ENCODE assay signal across 31 cellular contexts in the genomic region with DNA sequence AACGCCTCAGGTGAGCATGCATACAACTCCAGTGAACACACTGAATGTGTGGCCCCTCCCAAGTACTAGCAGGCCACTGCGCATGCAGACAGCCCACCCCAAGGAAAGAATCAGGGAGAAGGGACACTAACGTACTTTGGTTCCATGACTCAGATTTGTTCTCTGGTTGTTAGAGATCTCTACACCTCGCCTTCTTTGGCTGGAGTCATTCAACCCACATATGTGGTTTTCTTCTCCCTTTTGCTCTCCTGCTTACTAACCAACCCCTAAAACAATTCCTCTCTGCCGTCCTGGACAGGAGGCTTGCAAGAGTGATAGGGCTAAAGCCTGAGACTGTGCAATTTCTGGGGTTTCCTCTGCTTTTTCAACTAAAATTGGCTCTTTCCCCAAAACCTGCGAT. TPM values are rescaled to one million over a fixed set of nuclear protein-coding genes. Genes with fewer than 3 reads are reported as not detected.
"Had no signal": no experiment of that assay in that cellular context is flagged by ENCODE, and none has a peak within 500 bp of the region (broad histone marks: within the 10 kb centered on the region; RNA-seq: fewer than 3 reads in every experiment).

No MANE protein-coding gene starts in this region.

- H3K27me3 Mint-ChIP-seq: activated CD4-positive, alpha-beta memory T cell treated with anti-CD3 and anti-CD28 coated beads for 36 hours; activated CD4-positive, alpha-beta T cell treated with anti-CD3 and anti-CD28 coated beads, Interleukin-2, amount 10 ng/mL, durations not matched to agents 7 days and 5 days had no signal

- H3K27ac Mint-ChIP-seq: activated CD4-positive, alpha-beta memory T cell treated with anti-CD3 and anti-CD28 coated beads for 36 hours; activated CD4-positive, alpha-beta T cell treated with anti-CD3 and anti-CD28 coated beads, Interleukin-2, amount 10 ng/mL, durations not matched to agents 7 days and 5 days had no signal

- H3K27me3 ChIP-seq: brain microvascular endothelial cell had no signal

- H3K4me3 Mint-ChIP-seq: activated CD4-positive, alpha-beta memory T cell treated with anti-CD3 and anti-CD28 coated beads for 36 hours; activated CD4-positive, alpha-beta T cell treated with anti-CD3 and anti-CD28 coated beads, Interleukin-2, amount 10 ng/mL, durations not matched to agents 7 days and 5 days had no signal

- H3K9me3 Mint-ChIP-seq: activated CD4-positive, alpha-beta memory T cell treated with anti-CD3 and anti-CD28 coated beads for 36 hours; activated CD4-positive, alpha-beta T cell treated with anti-CD3 and anti-CD28 coated beads, Interleukin-2, amount 10 ng/mL, durations not matched to agents 7 days and 5 days had no signal

- H3K4me3 ChIP-seq: PC-9 had no signal

- H3K27ac ChIP-seq: brain microvascular endothelial cell, PC-9, RWPE1 had no signal

- ATAC-seq: Right ventricle myocardium inferior, SK-N-SH treated with all-trans-retinoic acid at 6 μM for 48 hours had no signal

- H3K4me2 ChIP-seq: PC-9 had no signal

- H3K36me3 ChIP-seq: brain microvascular endothelial cell had no signal

- DNase-seq: activated CD4-positive, alpha-beta memory T cell treated with anti-CD3 and anti-CD28 coated beads for 36 hours; activated CD4-positive, alpha-beta T cell treated with anti-CD3 and anti-CD28 coated beads, Interleukin-2, amount 10 ng/mL, durations not matched to agents 7 days and 5 days; activated CD8-positive, alpha-beta memory T cell treated with anti-CD3 and anti-CD28 coated beads, Interleukin-2, amount 50 U/mL, for 4 hours; activated gamma-delta T cell treated with Interleukin-2 at 50 U/mL for 16 hours; activated naive CD4-positive, alpha-beta T cell treated with anti-CD3 and anti-CD28 coated beads, Interleukin-2, amount 50 U/mL, for 16 hours; activated T-cell treated with anti-CD3 and anti-CD28 coated beads for 4 hours; activated T-cell treated with anti-CD3 and anti-CD28 coated beads, Interleukin-2, amount 50 U/mL, for 48 hours; amniotic stem cell; aorta; brain microvascular endothelial cell; central memory CD4-positive, alpha-beta T cell; Karpas-422; KBM-7; NCI-H1105; NCI-H1417 treated with DMSO at 0.1 percent for 48 hours; NCI-H187 treated with DMSO at 0.1 percent for 48 hours; NCI-H2081; NCI-H226; NCI-H446 treated with DMSO at 0.1 percent for 48 hours; NCI-H524; NCI-H69; PC-9; SIG-M5; T-helper 1 cell had no signal

- H3K36me3 Mint-ChIP-seq: activated CD4-positive, alpha-beta memory T cell treated with anti-CD3 and anti-CD28 coated beads for 36 hours had no signal

- H2AFZ ChIP-seq: PC-9 had no signal

RNA-seq across cellular contexts. Expression of gene CD48, which starts 5.7 kb away (rescaled TPM):
- total RNA-seq: MCF 10A, PC-9, SK-MEL-5 had no signal

RNA-seq across cellular contexts. Expression of gene SLAMF7, which starts 21.8 kb away (rescaled TPM):
- total RNA-seq: cerebellum, OCI-LY7 had no signal
